14 cellular contexts compared by ENCODE assay signal in genomic region chr3:17044844-17045243, GRCh38.
DNase-seq lines count a peak whose midpoint lies in the region; ATAC-seq, FAIRE-seq and TF ChIP-seq lines count a peak whose summit lies in the region.
"Had no signal": no experiment of that assay in that cellular context is flagged by ENCODE, and none has a peak within 500 bp of the region (broad histone marks: within the 10 kb centered on the region; RNA-seq: fewer than 3 reads in every experiment).

No MANE protein-coding gene starts in this region.

- no peak for TF ChIP-seq CTCF in GM13976 (IDR thresholded peaks at IDR 0.05; ENCODE audit: borderline replicate concordance, control extremely low read depth, extremely low read depth, insufficient read depth, missing control alignments)

- peak; percentile 70 for FAIRE-seq in GM19239 (lab: Jason Lieb, UNC)

- intact Hi-C loops in left ventricle myocardium superior (cut with micrococcal nuclease) = no loop called here

- peak; percentile 37 for DNase-seq in GM13976 (ENCODE audit: low spot score)
- DNase-seq in GM19239 (ENCODE audit: insufficient read length, low spot score) = no peak
- no peak for DNase-seq in SIG-M5 treated with dmso at 0.1 percent for 504 hours (lab: John Stamatoyannopoulos, UW; ENCODE audit: unreplicated experiment)
- DNase-seq in CD1c-positive myeloid dendritic cell (ENCODE audit: extremely low spot score) = no peak
- no peak for DNase-seq in activated gamma-delta T cell (lab: John Stamatoyannopoulos, UW)
- DNase-seq in left ventricle myocardium superior = no peak
- DNase-seq: BE2C, HCEC 1CT, KG1, NCI-H2081 treated with DMSO at 0.1 percent for 48 hours, T1000 had no signal

- in situ Hi-C loops in GM13976 (cut with MboI; ENCODE audit: low sequenced_read_pairs, unreplicated experiment) = no loop called here

- ATAC-seq in HG02759 (IDR thresholded peaks at IDR 0.05; ENCODE audit: unreplicated experiment) (peak; percentile 87), HG03520 (IDR thresholded peaks at IDR 0.05; ENCODE audit: unreplicated experiment) (peak; percentile 88), left ventricle myocardium superior (no peak)
- ATAC-seq: Panc1 had no signal
